ENCODE assay signal across 20 cellular contexts in the genomic region with DNA sequence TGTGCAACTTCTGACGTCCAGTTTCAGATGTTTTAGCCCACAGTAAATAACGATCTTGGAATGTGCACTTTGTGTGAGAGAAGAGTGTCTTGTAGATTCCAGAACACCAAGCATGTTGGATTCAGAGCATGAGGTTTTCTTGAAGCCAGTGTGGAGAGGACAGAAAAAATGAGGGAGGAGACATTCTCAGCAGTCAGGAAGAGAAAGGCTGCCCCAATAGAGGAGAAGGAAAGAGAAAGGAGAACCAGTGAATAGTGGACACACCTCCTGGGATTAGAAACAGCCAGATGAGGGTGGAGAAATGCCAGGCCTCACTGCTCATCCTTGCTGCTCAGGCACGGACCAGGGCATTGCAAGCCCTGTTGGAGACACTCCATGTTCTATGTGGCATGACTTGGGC.
"Had no signal": no experiment of that assay in that cellular context is flagged by ENCODE, and none has a peak within 500 bp of the region (broad histone marks: within the 10 kb centered on the region; RNA-seq: fewer than 3 reads in every experiment).

No MANE protein-coding gene starts in this region.

- ATAC-seq: activated CD8-positive, alpha-beta memory T cell treated with anti-CD3 and anti-CD28 coated beads, Interleukin-2, amount 10 ng/mL, durations not matched to agents 7 days and 5 days; T-helper 17 cell; WTC11 had no signal

- H3K27ac ChIP-seq: breast epithelium, Peyer's patch had no signal

- H3K27me3 ChIP-seq: breast epithelium, Peyer's patch had no signal

- H3K4me1 ChIP-seq: breast epithelium, Peyer's patch had no signal

- DNase-seq: activated CD4-positive, alpha-beta T cell treated with anti-CD3 and anti-CD28 coated beads for 48 hours; activated CD4-positive, alpha-beta T cell treated with anti-CD3 and anti-CD28 coated beads, Interleukin-2, amount 50 U/mL, for 48 hours; activated CD4-positive, CD25-positive, alpha-beta regulatory T cell treated with anti-CD3 and anti-CD28 coated beads, Interleukin-2, amount 50 U/mL, for 72 hours; activated CD8-positive, alpha-beta memory T cell treated with anti-CD3 and anti-CD28 coated beads, Interleukin-2, amount 10 ng/mL, durations not matched to agents 7 days and 5 days; activated effector memory CD4-positive, alpha-beta T cell treated with Interleukin-2 at 50 U/mL for 16 hours; activated naive CD4-positive, alpha-beta T cell; activated T-cell treated with anti-CD3 and anti-CD28 coated beads, Interleukin-2, amount 50 U/mL, for 24 hours; aorta; caudate nucleus; NCI-H1105; NCI-H1436; NCI-H1694 treated with DMSO at 0.1 percent for 48 hours; NCI-H2029 treated with DMSO at 0.1 percent for 48 hours; NCI-H446; Peyer's patch; SHP77 treated with DMSO at 0.1 percent for 48 hours; T-helper 17 cell; T-helper 9 cell had no signal

- H3K36me3 ChIP-seq: breast epithelium, Peyer's patch had no signal

- H3K9me3 ChIP-seq: breast epithelium, Peyer's patch had no signal

- H3K4me3 ChIP-seq: breast epithelium, Peyer's patch had no signal
